30 cellular contexts compared by ENCODE assay signal in the genomic region with DNA sequence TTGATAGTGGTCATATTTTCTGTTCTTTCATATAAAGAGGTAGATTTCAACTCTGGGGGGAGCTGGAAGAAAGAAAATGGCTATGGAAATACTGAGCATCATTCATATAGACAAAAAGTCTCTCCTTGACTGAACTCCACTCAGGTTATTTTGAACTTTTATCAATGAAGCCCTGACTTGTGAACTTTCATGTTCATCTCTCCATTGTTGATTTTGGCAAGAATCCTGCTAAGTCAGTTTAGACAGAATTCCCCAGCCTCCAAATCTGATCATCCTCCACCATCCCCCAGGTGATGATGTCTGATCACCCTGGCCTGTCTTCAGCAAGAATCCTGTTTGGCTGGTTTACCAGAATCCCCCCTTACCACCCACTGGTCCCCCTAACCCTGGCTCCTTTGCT.
"Had no signal": no experiment of that assay in that cellular context is flagged by ENCODE, and none has a peak within 500 bp of the region (broad histone marks: within the 10 kb centered on the region; RNA-seq: fewer than 3 reads in every experiment).

No MANE protein-coding gene starts in this region.

- H3K9ac ChIP-seq: neural progenitor cell, parathyroid adenoma had no signal

- ATAC-seq: left colon; mucosa of descending colon; natural killer cell treated with Interleukin-12 subunit alpha and Interleukin-12 subunit beta and Interleukin-15 and Interleukin-18, amount 100 ng/mL, for 72 hours; sciatic nerve; stimulated activated effector memory CD8-positive, alpha-beta T cell treated with anti-CD3 and anti-CD28 coated beads, Interleukin-12 subunit alpha, Interleukin-12 subunit beta, amount 100 ng/mL, for 72 hours had no signal

- H3K9me3 Mint-ChIP-seq: dendritic cell treated with granulocyte-macrophage colony-stimulating factor and Interleukin-4, amounts not matched to agents 40 ng/mL and 50 ng/mL, for 4 days; mesothelial cell of epicardium had no signal

- H3K36me3 Mint-ChIP-seq: immature natural killer cell; mesothelial cell of epicardium; naive B cell; natural killer cell treated with Interleukin-12 subunit alpha and Interleukin-12 subunit beta and Interleukin-15 and Interleukin-18, amount 100 ng/mL, for 72 hours; stimulated activated effector memory CD8-positive, alpha-beta T cell treated with anti-CD3 and anti-CD28 coated beads, Interleukin-12 subunit alpha, Interleukin-12 subunit beta, amount 100 ng/mL, for 72 hours had no signal

- H3K9me3 ChIP-seq: colonic mucosa, esophagus squamous epithelium, mucosa of descending colon, stomach, thyroid gland, vagina had no signal

- H3K4me1 ChIP-seq: colonic mucosa, esophagus squamous epithelium, neural progenitor cell, parathyroid adenoma, stomach, thyroid gland, vagina had no signal

- H2AFZ ChIP-seq: neural progenitor cell, parathyroid adenoma had no signal

- H3K27ac ChIP-seq: colonic mucosa, esophagus squamous epithelium, neural progenitor cell, parathyroid adenoma, stomach, thyroid gland, vagina had no signal

- H3K4me1 Mint-ChIP-seq: immature natural killer cell; naive B cell; stimulated activated effector memory CD8-positive, alpha-beta T cell treated with anti-CD3 and anti-CD28 coated beads, Interleukin-12 subunit alpha, Interleukin-12 subunit beta, amount 100 ng/mL, for 72 hours had no signal

- H3K27me3 Mint-ChIP-seq: dendritic cell treated with granulocyte-macrophage colony-stimulating factor and Interleukin-4, amounts not matched to agents 40 ng/mL and 50 ng/mL, for 4 days; natural killer cell treated with Interleukin-12 subunit alpha and Interleukin-12 subunit beta and Interleukin-15 and Interleukin-18, amount 100 ng/mL, for 72 hours had no signal

- H3K27me3 ChIP-seq: colonic mucosa, esophagus squamous epithelium, neural progenitor cell, thyroid gland, vagina had no signal

- FAIRE-seq: frontal cortex had no signal

- H3K4me3 Mint-ChIP-seq: dendritic cell treated with granulocyte-macrophage colony-stimulating factor and Interleukin-4, amounts not matched to agents 40 ng/mL and 50 ng/mL, for 4 days; immature natural killer cell; mesothelial cell of epicardium; naive B cell; natural killer cell treated with Interleukin-12 subunit alpha and Interleukin-12 subunit beta and Interleukin-15 and Interleukin-18, amount 100 ng/mL, for 72 hours; neural progenitor cell; stimulated activated effector memory CD8-positive, alpha-beta T cell treated with anti-CD3 and anti-CD28 coated beads, Interleukin-12 subunit alpha, Interleukin-12 subunit beta, amount 100 ng/mL, for 72 hours had no signal

- H3K27ac Mint-ChIP-seq: dendritic cell treated with granulocyte-macrophage colony-stimulating factor and Interleukin-4, amounts not matched to agents 40 ng/mL and 50 ng/mL, for 4 days; immature natural killer cell; mesothelial cell of epicardium; naive B cell; natural killer cell treated with Interleukin-12 subunit alpha and Interleukin-12 subunit beta and Interleukin-15 and Interleukin-18, amount 100 ng/mL, for 72 hours; neural progenitor cell; progenitor cell of endocrine pancreas; stimulated activated effector memory CD8-positive, alpha-beta T cell treated with anti-CD3 and anti-CD28 coated beads, Interleukin-12 subunit alpha, Interleukin-12 subunit beta, amount 100 ng/mL, for 72 hours had no signal

- H3K4me3 ChIP-seq: colonic mucosa, esophagus squamous epithelium, mucosa of descending colon, neural progenitor cell, smooth muscle cell, stomach, thyroid gland, vagina had no signal

- DNase-seq: colonic mucosa; effector memory CD4-positive, alpha-beta T cell; erythroblast; esophagus squamous epithelium; hypothalamus; immature natural killer cell; islet precursor cell; kidney glomerular epithelial cell; left colon; mesenchymal stem cell; mucosa of descending colon; naive B cell; stimulated activated CD4-positive, alpha-beta T cell treated with anti-CD3 and anti-CD28 coated beads, Interleukin-12 subunit alpha, Interleukin-12 subunit beta, amount 100 ng/mL, for 4 hours; stimulated activated CD4-positive, alpha-beta T cell treated with anti-CD3 and anti-CD28 coated beads, Interleukin-2, amount 100 ng/mL, for 24 hours; stimulated activated CD4-positive, alpha-beta T cell treated with anti-CD3 and anti-CD28 coated beads, Interleukin-4, amount 100 ng/mL, for 24 hours; stimulated activated naive CD4-positive, alpha-beta T cell treated with Interleukin-2 at 50 U/mL for 16 hours; stomach; thyroid gland; trophoblast cell had no signal

- H3K4me2 ChIP-seq: neural progenitor cell, smooth muscle cell had no signal

- H3K79me2 ChIP-seq: parathyroid adenoma had no signal

- H3K36me3 ChIP-seq: colonic mucosa, esophagus squamous epithelium, neural progenitor cell, stomach, thyroid gland, vagina had no signal
